Comparison of ENCODE assay signal across 8 cellular contexts in genomic region chr5:128082551-128083032, GRCh38. TPM values are rescaled to one million over a fixed set of nuclear protein-coding genes. Genes with fewer than 3 reads are reported as not detected.
DNase-seq lines count a peak whose midpoint lies in the region; ATAC-seq, FAIRE-seq and TF ChIP-seq lines count a peak whose summit lies in the region.

No MANE protein-coding gene starts in this region.

- peak overlapping the region; percentile 95 for H3K27ac Mint-ChIP-seq in CD8-positive, alpha-beta T cell

- peak in 1 of 7 experiments; percentile 92 for DNase-seq in CD8-positive, alpha-beta T cell
- DNase-seq in Peyer's patch = no peak
- no peak for DNase-seq in esophagus muscularis mucosa (ENCODE audit: extremely low spot score)
- no peak for DNase-seq in omental fat pad (ENCODE audit: low spot score)
- DNase-seq in urothelium cell line (ENCODE audit: low spot score) = no peak
- no peak for DNase-seq in cerebellar nuclear complex (lab: John Stamatoyannopoulos, UW)
- DNase-seq in glomerular visceral epithelial cell (ENCODE audit: extremely low spot score) = no peak

- CTCF ChIA-PET in CD8-positive, alpha-beta T cell (lab: Charles Lee) = interaction anchor here (0.9 kb wide), 1 partner anchor 15 kb away, joined by 3 read pairs; no protein-coding TSS in a partner anchor

- WGBS in esophagus muscularis mucosa = 0% methylated on average over 15 of the region's 25 CpGs

- TF ChIP-seq CTCF in CD8-positive, alpha-beta T cell (IDR thresholded peaks at IDR 0.05) = no peak
- TF ChIP-seq CTCF in Peyer's patch (IDR thresholded peaks at IDR 0.05) = no peak
- no peak for TF ChIP-seq CTCF in esophagus muscularis mucosa (IDR thresholded peaks at IDR 0.05)
- no peak for TF ChIP-seq CTCF in omental fat pad (IDR thresholded peaks at IDR 0.05)

- no peaks in the 10 kb centered on the region for H3K9me3 Mint-ChIP-seq in CD8-positive, alpha-beta T cell

- H3K27me3 Mint-ChIP-seq in CD8-positive, alpha-beta T cell (ENCODE audit: low read depth) = no peaks in the 10 kb centered on the region

- H3K9me3 ChIP-seq in CD8-positive, alpha-beta T cell (ENCODE audit: low read length) = no peaks in the 10 kb centered on the region
- H3K9me3 ChIP-seq in Peyer's patch (no peaks in the 10 kb centered on the region), esophagus muscularis mucosa (no peaks in the 10 kb centered on the region)

- peak overlapping the region; percentile 86 for H3K4me3 ChIP-seq in CD8-positive, alpha-beta T cell (ENCODE audit: low read depth, low read length)
- H3K4me3 ChIP-seq in Peyer's patch = peak overlapping the region; percentile 80 to 92 (median 84)
- H3K4me3 ChIP-seq in esophagus muscularis mucosa = peak overlapping the region; percentile 92 to 95 (median 94)

- peak overlapping the region; percentile 89 for H3K27ac ChIP-seq in CD8-positive, alpha-beta T cell (ENCODE audit: low read depth, low read length)
- H3K27ac ChIP-seq in Peyer's patch = peak overlapping the region; percentile 84 to 99 (median 94)
- H3K27ac ChIP-seq in esophagus muscularis mucosa (replicated peaks in 1 of 4) = peak overlapping the region; percentile 95 to 99 (median 97)

- H3K27me3 ChIP-seq in CD8-positive, alpha-beta T cell (ENCODE audit: insufficient read depth, low read length) = no peaks in the 10 kb centered on the region
- H3K27me3 ChIP-seq in Peyer's patch (no peaks in the 10 kb centered on the region), esophagus muscularis mucosa (no peaks in the 10 kb centered on the region)

- TF ChIP-seq POLR2A in Peyer's patch (IDR thresholded peaks at IDR 0.05) (peak in 1 of 2 donors; percentile 29), esophagus muscularis mucosa (IDR thresholded peaks at IDR 0.05; ENCODE audit: low read depth) (no peak)

- peak; percentile 56 for ATAC-seq in CD8-positive, alpha-beta T cell
- ATAC-seq in GM21619 (IDR thresholded peaks at IDR 0.05; ENCODE audit: unreplicated experiment) (peak; percentile 9), omental fat pad (ENCODE audit: low FRiP score) (peak; percentile 29)

- POLR2A ChIA-PET in CD8-positive, alpha-beta T cell (lab: Charles Lee) = interaction anchor here (0.6 to 1.2 kb wide), 10 partner anchors 9 to 568 kb away, joined by 3 to 4 read pairs (median 3); no protein-coding TSS in a partner anchor

- H3K36me3 Mint-ChIP-seq in CD8-positive, alpha-beta T cell = peaks cover 10% of the 10 kb centered on the region

- FAIRE-seq in urothelium cell line (lab: Jason Lieb, UNC) = no peak

- H3K4me3 Mint-ChIP-seq in CD8-positive, alpha-beta T cell = peak overlapping the region; percentile 87

- peaks cover 66% of the 10 kb centered on the region for H3K4me1 Mint-ChIP-seq in CD8-positive, alpha-beta T cell (ENCODE audit: low read depth)

- H3K36me3 ChIP-seq in CD8-positive, alpha-beta T cell (ENCODE audit: insufficient read depth, low read length) = no peaks in the 10 kb centered on the region
- H3K36me3 ChIP-seq in Peyer's patch = no peaks in the 10 kb centered on the region
- no peaks in the 10 kb centered on the region for H3K36me3 ChIP-seq in esophagus muscularis mucosa

- no peak for TF ChIP-seq EP300 in esophagus muscularis mucosa (IDR thresholded peaks at IDR 0.05)

- peaks cover 48% of the 10 kb centered on the region for H3K4me1 ChIP-seq in CD8-positive, alpha-beta T cell (ENCODE audit: insufficient read depth, low read length)
- H3K4me1 ChIP-seq in Peyer's patch = peaks cover 0 to 33% (median 0%) of the 10 kb centered on the region in 4 donors
- H3K4me1 ChIP-seq in esophagus muscularis mucosa = peaks cover 28 to 61% (median 58%) of the 10 kb centered on the region in 4 donors

- intact Hi-C loops in CD8-positive, alpha-beta T cell (cut with DNase I, micrococcal nuclease) = loop anchor here (1.0 to 10.0 kb wide), 12 partner anchors 55 to 1660 kb away; partner anchors contain the start of genes ISOC1 (in 2 of the 2), LMNB1 (in 2 of the 2), GRAMD2B (in 1 of the 2) and PHAX (in 1 of the 2)
- intact Hi-C loops in esophagus muscularis mucosa (cut with DNase I) = loop anchor here (2.0 to 10.0 kb wide), 4 partner anchors 122 to 520 kb away; no protein-coding TSS in a partner anchor

RNA-seq across cellular contexts. Expression of gene SLC12A2, which starts 1.0 kb away (rescaled TPM):
- total RNA-seq in CD8-positive, alpha-beta T cell = 10 to 100 TPM; 12.6 to 12.8 TPM
- 100 to 1,000 TPM; 139 to 255 (median 172) TPM for total RNA-seq in Peyer's patch
- 100 to 1,000 TPM in 2 of 4 donors, 10 to 100 TPM in 2; 93.4 to 132 (median 113) TPM for total RNA-seq in esophagus muscularis mucosa
- 10 to 100 TPM; 14.4 to 28.1 (median 20.6) TPM for total RNA-seq in omental fat pad
